Comparison of ENCODE assay signal across 18 cellular contexts in genomic region chr11:64009234-64009633, GRCh38. TPM values are rescaled to one million over a fixed set of nuclear protein-coding genes. Genes with fewer than 3 reads are reported as not detected.
"Had no signal": no experiment of that assay in that cellular context is flagged by ENCODE, and none has a peak within 500 bp of the region (broad histone marks: within the 10 kb centered on the region; RNA-seq: fewer than 3 reads in every experiment).

No MANE protein-coding gene starts in this region.

- ATAC-seq: left colon; left ventricle myocardium superior; naive thymus-derived CD4-positive, alpha-beta T cell had no signal

- H3K36me3 Mint-ChIP-seq: type B pancreatic cell had no signal

- H3K9me3 ChIP-seq: right atrium auricular region had no signal

- H3K27me3 ChIP-seq: right atrium auricular region had no signal

- H3K4me3 ChIP-seq: coronary artery, esophagus squamous epithelium, lung, right atrium auricular region had no signal

- H3K27ac Mint-ChIP-seq: naive thymus-derived CD4-positive, alpha-beta T cell; nephron progenitor cell; type B pancreatic cell had no signal

- H3K4me3 Mint-ChIP-seq: naive thymus-derived CD4-positive, alpha-beta T cell; nephron progenitor cell; type B pancreatic cell had no signal

- H3K36me3 ChIP-seq: esophagus squamous epithelium, right atrium auricular region had no signal

- H3K27ac ChIP-seq: coronary artery, esophagus squamous epithelium, right atrium auricular region had no signal

- H3K9me3 Mint-ChIP-seq: type B pancreatic cell had no signal

- DNase-seq: effector CD8-positive, alpha-beta T cell; esophagus squamous epithelium; foreskin fibroblast; left colon; left ventricle myocardium superior; naive thymus-derived CD4-positive, alpha-beta T cell; nephron progenitor cell; small intestine; stimulated activated CD4-positive, alpha-beta T cell treated with anti-CD3 and anti-CD28 coated beads, Interleukin-2, amount 100 ng/mL, for 48 hours; stimulated activated naive CD4-positive, alpha-beta T cell treated with Interleukin-2 at 50 U/mL for 16 hours had no signal

RNA-seq across cellular contexts. Expression of gene FLRT1, which starts 26.5 kb away (rescaled TPM):
- total RNA-seq: dermis microvascular lymphatic vessel endothelial cell; epithelial cell of proximal tubule; mesenteric fat pad; mononuclear cell; naive thymus-derived CD4-positive, alpha-beta T cell had no signal
